Comparison of ENCODE assay signal across 24 cellular contexts in genomic region chr6:136011475-136011874, GRCh38.
DNase-seq lines count a peak whose midpoint lies in the region; ATAC-seq and TF ChIP-seq lines count a peak whose summit lies in the region.
"Had no signal": no experiment of that assay in that cellular context is flagged by ENCODE, and none has a peak within 500 bp of the region (broad histone marks: within the 10 kb centered on the region; RNA-seq: fewer than 3 reads in every experiment).

No MANE protein-coding gene starts in this region.

- DNase-seq in AG04450 (ENCODE audit: low read depth, low spot score) (no peak), HFFc6 (no peak), astrocyte of the hippocampus (ENCODE audit: low read depth, low spot score) (peak; percentile 56), right cardiac atrium (no peak), Caco-2 (no peak), SIG-M5 (lab: John Stamatoyannopoulos, UW) (no peak)
- no peak for DNase-seq in CD4-positive, alpha-beta memory T cell
- DNase-seq: activated effector memory CD4-positive, alpha-beta T cell treated with anti-CD3 and anti-CD28 coated beads, Interleukin-2, amount 50 U/mL, for 16 hours; adrenal gland; CD8-positive, alpha-beta T cell; DMS53; H9; left lung; NCI-H1417 treated with DMSO at 0.1 percent for 48 hours; NCI-H526; spleen; stimulated activated CD4-positive, alpha-beta T cell treated with anti-CD3 and anti-CD28 coated beads, Interleukin-4, amount 100 ng/mL, for 4 hours; stomach; T-cell had no signal

- ATAC-seq in right cardiac atrium (peak; percentile 50 to 77), GM21737 (IDR thresholded peaks at IDR 0.05; ENCODE audit: unreplicated experiment) (no peak)
- ATAC-seq: CD8-positive, alpha-beta T cell; left lung; T-cell had no signal

- peak overlapping the region; percentile 98 for H3K27ac ChIP-seq in AG04450 (ENCODE audit: low read depth, low read length)
- H3K27ac ChIP-seq in right cardiac atrium (ENCODE audit: low read length), result no peak overlapping the region
- no peak overlapping the region for H3K27ac ChIP-seq in CD4-positive, alpha-beta memory T cell (ENCODE audit: low read depth, low read length)
- H3K27ac ChIP-seq: adrenal gland, left lung, spleen, VCaP had no signal

- POLR2A ChIA-PET in AG04450 (lab: Yijun Ruan, JAX) (no interaction called here), Caco-2 (lab: Charles Lee) (no interaction called here)
- POLR2A ChIA-PET in CD4-positive, alpha-beta memory T cell (lab: Charles Lee; ENCODE audit: partially characterized antibody), result no interaction called here

- peaks cover 10% of the 10 kb centered on the region for H3K4me1 ChIP-seq in right cardiac atrium (ENCODE audit: control insufficient read depth, insufficient read depth, low read length)
- no peaks in the 10 kb centered on the region for H3K4me1 ChIP-seq in CD4-positive, alpha-beta memory T cell (ENCODE audit: insufficient read depth, low read length)
- no peaks in the 10 kb centered on the region for H3K4me1 ChIP-seq in Caco-2
- H3K4me1 ChIP-seq: spleen had no signal

- H3K4me1 Mint-ChIP-seq in HFFc6 (ENCODE audit: low read depth), result peaks cover 60% of the 10 kb centered on the region
- H3K4me1 Mint-ChIP-seq in CD4-positive, alpha-beta memory T cell, result no peaks in the 10 kb centered on the region
- H3K4me1 Mint-ChIP-seq in Caco-2 (ENCODE audit: low read depth, unreplicated experiment), result no peaks in the 10 kb centered on the region
- H3K4me1 Mint-ChIP-seq: neural crest cell, T-cell had no signal

- H3K27me3 Mint-ChIP-seq in HFFc6 (ENCODE audit: insufficient read depth), result no peaks in the 10 kb centered on the region; the same call in 1 of the 2 replicates
- peaks cover 6 to 13% of the 10 kb centered on the region in 2 donors for H3K27me3 Mint-ChIP-seq in CD4-positive, alpha-beta memory T cell
- no peaks in the 10 kb centered on the region for H3K27me3 Mint-ChIP-seq in Caco-2 (ENCODE audit: insufficient read depth, unreplicated experiment)
- H3K27me3 Mint-ChIP-seq: progenitor cell of endocrine pancreas, type B pancreatic cell had no signal

- BruUV-seq in Caco-2 (replicated peaks; lab: Mats Ljungman, UMichigan), result no TSS peak

- TF ChIP-seq CTCF in AG04450 (IDR thresholded peaks at IDR 0.05; ENCODE audit: low read depth, low read length) (no peak), HFFc6 (IDR thresholded peaks at IDR 0.05) (no peak), Caco-2 (IDR thresholded peaks at IDR 0.05; ENCODE audit: insufficient read depth in 1 of 2, low read depth in 1 of 2, low read length in 1 of 2, severe bottlenecking in 1 of 2, unreplicated experiment in 1 of 2) (no peak)

- no peaks in the 10 kb centered on the region for H3K36me3 ChIP-seq in CD4-positive, alpha-beta memory T cell (ENCODE audit: insufficient read depth, low read length)
- H3K36me3 ChIP-seq in Caco-2 (ENCODE audit: control insufficient read depth, insufficient read depth, low read length), result no peaks in the 10 kb centered on the region
- H3K36me3 ChIP-seq: adrenal gland, left lung, spleen, stomach had no signal

- H3K4me3 Mint-ChIP-seq in HFFc6, result peak overlapping the region; percentile 84
- H3K4me3 Mint-ChIP-seq in CD4-positive, alpha-beta memory T cell, result no peak overlapping the region
- no peak overlapping the region for H3K4me3 Mint-ChIP-seq in Caco-2 (ENCODE audit: unreplicated experiment)
- H3K4me3 Mint-ChIP-seq: CD8-positive, alpha-beta T cell; H9; neural crest cell; T-cell; type B pancreatic cell had no signal

- H3K9me3 ChIP-seq in AG04450 (ENCODE audit: control insufficient read depth, insufficient read depth, low read length), result no peaks in the 10 kb centered on the region
- no peaks in the 10 kb centered on the region for H3K9me3 ChIP-seq in right cardiac atrium (ENCODE audit: control insufficient read depth, low read length)
- H3K9me3 ChIP-seq in CD4-positive, alpha-beta memory T cell (ENCODE audit: control insufficient read depth in 1 of 2, low read length in 2 of 2), result no peaks in the 10 kb centered on the region
- no peaks in the 10 kb centered on the region for H3K9me3 ChIP-seq in Caco-2

- WGBS in right cardiac atrium, result 71% methylated on average over 2 of the region's 2 CpGs

- H3K27ac Mint-ChIP-seq in HFFc6, result peak overlapping the region; percentile 96
- H3K27ac Mint-ChIP-seq in CD4-positive, alpha-beta memory T cell, result no peak overlapping the region
- H3K27ac Mint-ChIP-seq in Caco-2 (ENCODE audit: unreplicated experiment), result no peak overlapping the region
- H3K27ac Mint-ChIP-seq: CD8-positive, alpha-beta T cell; progenitor cell of endocrine pancreas; T-cell; type B pancreatic cell had no signal

- peak overlapping the region; percentile 46; the same call in 1 of the 2 replicates for H3K4me3 ChIP-seq in AG04450 (ENCODE audit: low read depth, low read length)
- H3K4me3 ChIP-seq in right cardiac atrium (ENCODE audit: low read length), result no peak overlapping the region
- no peak overlapping the region for H3K4me3 ChIP-seq in CD4-positive, alpha-beta memory T cell (ENCODE audit: low read length in 2 of 2)
- no peak overlapping the region for H3K4me3 ChIP-seq in Caco-2 (ENCODE audit: low read depth, low read length)
- H3K4me3 ChIP-seq: adrenal gland, left lung, spleen, stomach had no signal

- CTCF ChIA-PET in AG04450 (lab: Charles Lee), result interaction anchor here (1.5 kb wide), 1 partner anchor 215 kb away, joined by 4 read pairs; no protein-coding TSS in a partner anchor
- CTCF ChIA-PET in CD4-positive, alpha-beta memory T cell (lab: Charles Lee; ENCODE audit: partially characterized antibody), result no interaction called here
- CTCF ChIA-PET in Caco-2 (lab: Charles Lee), result no interaction called here

- H3K27me3 ChIP-seq in AG04450 (ENCODE audit: control insufficient read depth, insufficient read depth, low read length) (no peaks in the 10 kb centered on the region), right cardiac atrium (ENCODE audit: control insufficient read depth, insufficient read depth) (no peaks in the 10 kb centered on the region), Caco-2 (replicated peaks; ENCODE audit: control insufficient read depth, insufficient read depth, low read length) (no peaks in the 10 kb centered on the region)
- no peaks in the 10 kb centered on the region for H3K27me3 ChIP-seq in CD4-positive, alpha-beta memory T cell (ENCODE audit: insufficient read depth, low read length)
- H3K27me3 ChIP-seq: adrenal gland, left lung, spleen, stomach had no signal

- intact Hi-C loops in right cardiac atrium (cut with DNase I), result no loop called here
- intact Hi-C loops in CD4-positive, alpha-beta memory T cell (cut with micrococcal nuclease), result no loop called here
- intact Hi-C loops in Caco-2 (cut with micrococcal nuclease; ENCODE audit: unreplicated experiment), result no loop called here

- H3K36me3 Mint-ChIP-seq in HFFc6 (ENCODE audit: low read depth), result peaks cover 26% of the 10 kb centered on the region
- H3K36me3 Mint-ChIP-seq in CD4-positive, alpha-beta memory T cell, result no peaks in the 10 kb centered on the region
- no peaks in the 10 kb centered on the region for H3K36me3 Mint-ChIP-seq in Caco-2 (ENCODE audit: insufficient read depth, unreplicated experiment)
- H3K36me3 Mint-ChIP-seq: CD8-positive, alpha-beta T cell; T-cell; type B pancreatic cell had no signal

- H3K9me3 Mint-ChIP-seq in HFFc6, result peaks cover 18% of the 10 kb centered on the region
- H3K9me3 Mint-ChIP-seq in CD4-positive, alpha-beta memory T cell, result peaks cover 0 to 11% (median 6%) of the 10 kb centered on the region in 8 donors
- peaks cover 9% of the 10 kb centered on the region for H3K9me3 Mint-ChIP-seq in Caco-2 (ENCODE audit: unreplicated experiment)
- H3K9me3 Mint-ChIP-seq: CD8-positive, alpha-beta T cell; neural crest cell had no signal
